31 cellular contexts compared by ENCODE assay signal in genomic region chr18:45127395-45127794, GRCh38.
"Had no signal": no experiment of that assay in that cellular context is flagged by ENCODE, and none has a peak within 500 bp of the region (broad histone marks: within the 10 kb centered on the region; RNA-seq: fewer than 3 reads in every experiment).

No MANE protein-coding gene starts in this region.

- FAIRE-seq: astrocyte, frontal cortex, islet of Langerhans had no signal

- DNase-seq: activated CD4-positive, alpha-beta memory T cell treated with anti-CD3 and anti-CD28 coated beads, Interleukin-2, amount 10 ng/mL, durations not matched to agents 7 days and 5 days; activated CD4-positive, alpha-beta T cell treated with anti-CD3 and anti-CD28 coated beads, Interleukin-2, amount 10 ng/mL, durations not matched to agents 7 days and 5 days; activated CD4-positive, CD25-positive, alpha-beta regulatory T cell treated with anti-CD3 and anti-CD28 coated beads, Interleukin-2, amount 50 U/mL, for 72 hours; activated CD8-positive, alpha-beta memory T cell treated with anti-CD3 and anti-CD28 coated beads, Interleukin-2, amount 50 U/mL, for 48 hours; activated gamma-delta T cell; activated naive CD4-positive, alpha-beta T cell treated with anti-CD3 and anti-CD28 coated beads, Interleukin-2, amount 10 ng/mL, durations not matched to agents 7 days and 5 days; activated naive CD8-positive, alpha-beta T cell treated with anti-CD3 and anti-CD28 coated beads, Interleukin-2, amount 10 ng/mL, durations not matched to agents 7 days and 5 days; activated T-cell treated with anti-CD3 and anti-CD28 coated beads, Interleukin-2, amount 50 U/mL, for 24 hours; amniotic stem cell; brain microvascular endothelial cell; cortex of kidney; endodermal cell; glutamatergic neuron; left ventricle myocardium inferior; mesendoderm; mucosa of descending colon; naive B cell; ovary; stimulated activated CD4-positive, alpha-beta T cell treated with anti-CD3 and anti-CD28 coated beads, Interleukin-1b, Interleukin-23, amount 100 ng/mL, for 48 hours; stimulated activated naive B cell treated with anti-CD40 and anti-IgM and Interleukin-4, amounts not matched to agents 10 μg/mL and 1 μg/mL and 100 μg/mL, for 72 hours; stomach; thyroid gland; upper lobe of left lung had no signal

- H3K36me3 ChIP-seq: brain microvascular endothelial cell, esophagus muscularis mucosa, left ventricle myocardium inferior, ovary, prostate gland, stomach, thyroid gland, upper lobe of left lung, vagina had no signal

- H3K4me2 ChIP-seq: smooth muscle cell had no signal

- ATAC-seq: mucosa of descending colon; stimulated activated naive B cell treated with anti-CD40 and anti-IgM and Interleukin-4, amounts not matched to agents 10 μg/mL and 1 μg/mL and 100 μg/mL, for 72 hours had no signal

- H3K4me1 ChIP-seq: esophagus muscularis mucosa, prostate gland, stomach, thyroid gland, upper lobe of left lung, vagina had no signal

- H3K4me3 ChIP-seq: esophagus muscularis mucosa, left ventricle myocardium inferior, lung, mucosa of descending colon, ovary, prostate gland, smooth muscle cell, stomach, thyroid gland, upper lobe of left lung, vagina had no signal

- H3K27me3 ChIP-seq: brain microvascular endothelial cell, esophagus muscularis mucosa, ovary, stomach, thyroid gland, upper lobe of left lung, vagina had no signal

- H3K9me3 ChIP-seq: esophagus muscularis mucosa, left ventricle myocardium inferior, mucosa of descending colon, ovary, prostate gland, stomach, thyroid gland, upper lobe of left lung, vagina had no signal

- H3K27ac ChIP-seq: brain microvascular endothelial cell, esophagus muscularis mucosa, left ventricle myocardium inferior, ovary, prostate gland, stomach, thyroid gland, upper lobe of left lung, vagina had no signal
